1 cellular context compared by ENCODE assay signal in genomic region chr13:96958286-96958891, GRCh38.
TF ChIP-seq lines count a peak whose summit lies in the region.

No MANE protein-coding gene starts in this region.

TF ChIP-seq in H1, 55 proteins besides CTCF, POLR2A, EP300 and RAD21 (continued from another document):
- TF ChIP-seq EGR1 (IDR thresholded peaks at IDR 0.05; ENCODE audit: borderline replicate concordance, low read depth, low read length) (no peak), EZH2 (IDR thresholded peaks at IDR 0.05; ENCODE audit: low read depth, low read length, severe bottlenecking) (no peak), KDM1A (IDR thresholded peaks at IDR 0.05; ENCODE audit: borderline replicate concordance, low read length) (no peak), RXRA (IDR thresholded peaks at IDR 0.05; ENCODE audit: insufficient read depth, low read depth, low read length) (no peak), TBP (IDR thresholded peaks at IDR 0.05; ENCODE audit: low read depth, low read length) (no peak), RNF2 (IDR thresholded peaks at IDR 0.05; ENCODE audit: borderline replicate concordance, low read depth, low read length, missing control alignments, poor library complexity, severe bottlenecking) (no peak)
TF ChIP-seq in H1: peak in this region for 0.
